ENCODE assay signal across 23 cellular contexts in the genomic region with DNA sequence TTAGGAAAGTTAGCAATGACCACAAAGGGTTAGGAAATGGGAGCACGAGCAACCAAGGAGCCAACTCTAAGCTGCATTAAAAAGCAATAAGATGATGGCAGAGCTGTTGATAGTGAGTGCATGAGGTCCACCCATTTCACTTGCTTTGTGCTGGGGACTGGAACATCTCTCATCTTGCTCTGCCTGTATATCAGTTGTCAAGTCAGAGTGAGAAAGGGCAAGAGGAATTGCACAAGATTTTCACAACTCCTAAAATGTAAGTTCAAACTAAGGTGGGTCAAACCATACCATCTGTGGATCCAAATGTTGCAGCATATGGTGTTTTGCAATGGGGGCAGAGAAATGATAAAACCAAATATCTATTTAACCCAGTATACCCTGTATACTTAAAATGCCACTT. TPM values are rescaled to one million over a fixed set of nuclear protein-coding genes. Genes with fewer than 3 reads are reported as not detected.
DNase-seq lines count a peak whose midpoint lies in the region; ATAC-seq and TF ChIP-seq lines count a peak whose summit lies in the region.
"Had no signal": no experiment of that assay in that cellular context is flagged by ENCODE, and none has a peak within 500 bp of the region (broad histone marks: within the 10 kb centered on the region; RNA-seq: fewer than 3 reads in every experiment).

No MANE protein-coding gene starts in this region.

- no peak for DNase-seq in CD4-positive, alpha-beta T cell
- DNase-seq in DMS 273 (lab: John Stamatoyannopoulos, UW; ENCODE audit: unreplicated experiment): peak; percentile 92
- DNase-seq in NCI-H1694 treated with DMSO at 0.1 percent for 48 hours (lab: John Stamatoyannopoulos, UW): peak; percentile 55
- no peak for DNase-seq in central memory CD8-positive, alpha-beta T cell (ENCODE audit: low spot score in 2 of 2)
- no peak for DNase-seq in COR-L47 (lab: John Stamatoyannopoulos, UW)
- no peak for DNase-seq in MG63
- no peak for DNase-seq in coronary artery (ENCODE audit: low spot score)
- DNase-seq: ACHN, AML-193, Calu3, DMS79, KG1, NCI-H1092 treated with DMSO at 0.1 percent for 48 hours, NCI-H146, NCI-H2081 treated with DMSO at 0.1 percent for 48 hours, NCI-H510A, NCI-H774, PC-9, SJCRH30, T-helper 9 cell had no signal

- H3K27me3 ChIP-seq in CD4-positive, alpha-beta T cell (ENCODE audit: control insufficient read depth, insufficient read depth, low read length): no peaks in the 10 kb centered on the region
- peaks cover 4% of the 10 kb centered on the region for H3K27me3 ChIP-seq in MG63
- H3K27me3 ChIP-seq: SJCRH30 had no signal

- H3K9me3 Mint-ChIP-seq in CD4-positive, alpha-beta T cell: no peaks in the 10 kb centered on the region
- peaks cover 4% of the 10 kb centered on the region for H3K9me3 Mint-ChIP-seq in central memory CD8-positive, alpha-beta T cell

- peaks cover 12% of the 10 kb centered on the region for H3K27me3 Mint-ChIP-seq in CD4-positive, alpha-beta T cell
- no peaks in the 10 kb centered on the region for H3K27me3 Mint-ChIP-seq in central memory CD8-positive, alpha-beta T cell

- no peak overlapping the region for H3K4me3 ChIP-seq in MG63
- no peak overlapping the region for H3K4me3 ChIP-seq in coronary artery
- H3K4me3 ChIP-seq: PC-9, SJCRH30 had no signal

- TF ChIP-seq CTCF in CD4-positive, alpha-beta T cell (IDR thresholded peaks at IDR 0.05): no peak
- TF ChIP-seq CTCF in coronary artery (IDR thresholded peaks at IDR 0.05): no peak

- ATAC-seq in CD4-positive, alpha-beta T cell (ENCODE audit: poor library complexity): no peak
- no peak for ATAC-seq in central memory CD8-positive, alpha-beta T cell (replicated peaks; ENCODE audit: extremely low read depth, poor library complexity, severe bottlenecking)
- ATAC-seq: HepG2 had no signal

- intact Hi-C loops in CD4-positive, alpha-beta T cell (cut with DNase I, micrococcal nuclease): no loop called here

- H3K9me3 ChIP-seq in CD4-positive, alpha-beta T cell (ENCODE audit: control insufficient read depth, low read length): no peaks in the 10 kb centered on the region
- H3K9me3 ChIP-seq in MG63: no peaks in the 10 kb centered on the region
- H3K9me3 ChIP-seq: SJCRH30 had no signal

- CTCF ChIA-PET in CD4-positive, alpha-beta T cell (lab: Charles Lee): no interaction called here

- no peak overlapping the region for H3K4me3 Mint-ChIP-seq in CD4-positive, alpha-beta T cell
- H3K4me3 Mint-ChIP-seq in central memory CD8-positive, alpha-beta T cell: peak overlapping the region; percentile 26

- H3K36me3 ChIP-seq in MG63: no peaks in the 10 kb centered on the region
- H3K36me3 ChIP-seq: SJCRH30 had no signal

- H3K36me3 Mint-ChIP-seq in CD4-positive, alpha-beta T cell (ENCODE audit: low read depth): no peaks in the 10 kb centered on the region
- no peaks in the 10 kb centered on the region for H3K36me3 Mint-ChIP-seq in central memory CD8-positive, alpha-beta T cell (ENCODE audit: insufficient read depth)

- peaks cover 65% of the 10 kb centered on the region for H3K4me1 Mint-ChIP-seq in CD4-positive, alpha-beta T cell (ENCODE audit: low read depth)
- H3K4me1 Mint-ChIP-seq in central memory CD8-positive, alpha-beta T cell: peaks cover 72% of the 10 kb centered on the region

- no peak overlapping the region for H3K27ac ChIP-seq in CD4-positive, alpha-beta T cell (ENCODE audit: low read depth, low read length)
- no peak overlapping the region for H3K27ac ChIP-seq in coronary artery
- H3K27ac ChIP-seq: C4-2B, PC-9, RWPE1, SJCRH30 had no signal

- POLR2A ChIA-PET in CD4-positive, alpha-beta T cell (lab: Charles Lee): interaction anchor here (0.7 to 2.1 kb wide), 5 partner anchors 8 to 245 kb away, joined by 3 to 6 read pairs (median 5); a partner anchor contains a TSS

- H3K27ac Mint-ChIP-seq in CD4-positive, alpha-beta T cell: peak overlapping the region; percentile 37
- peak overlapping the region; percentile 65 for H3K27ac Mint-ChIP-seq in central memory CD8-positive, alpha-beta T cell (ENCODE audit: low read depth)

RNA-seq across cellular contexts. Expression of a gene that starts 2.8 kb away (rescaled TPM):
- not detected for total RNA-seq in CD4-positive, alpha-beta T cell
- 0.07 TPM in 1 of 2 replicates, not detected in the other for total RNA-seq in MG63 (2014; rRNA removed; shearing (Covaris generic); ENCODE audit: low replicate concordance)
- total RNA-seq: Calu3, HepG2, SJCRH30 had no signal

RNA-seq across cellular contexts. Expression of a gene that starts 35.8 kb away (rescaled TPM):
- 1 to 10 TPM; 4.5 to 7.0 TPM for total RNA-seq in CD4-positive, alpha-beta T cell
- not detected in 2 replicates for total RNA-seq in MG63 (2014; rRNA removed; shearing (Covaris generic); ENCODE audit: low replicate concordance)
- total RNA-seq: Calu3, HepG2, PC-9, SJCRH30 had no signal

Comparison
In these comparisons a context has a peak if more than half of its experiments do, and no peak if none do; other contexts are left out.
1. DNase-seq: peak in DMS 273 (single experiment) and NCI-H1694 treated with DMSO at 0.1 percent for 48 hours (single experiment); none in CD4-positive, alpha-beta T cell (0 of 10), central memory CD8-positive, alpha-beta T cell (0 of 2), COR-L47 (single experiment), MG63 (single experiment) and coronary artery (single experiment).